8 cellular contexts compared by ENCODE assay signal in the genomic region with DNA sequence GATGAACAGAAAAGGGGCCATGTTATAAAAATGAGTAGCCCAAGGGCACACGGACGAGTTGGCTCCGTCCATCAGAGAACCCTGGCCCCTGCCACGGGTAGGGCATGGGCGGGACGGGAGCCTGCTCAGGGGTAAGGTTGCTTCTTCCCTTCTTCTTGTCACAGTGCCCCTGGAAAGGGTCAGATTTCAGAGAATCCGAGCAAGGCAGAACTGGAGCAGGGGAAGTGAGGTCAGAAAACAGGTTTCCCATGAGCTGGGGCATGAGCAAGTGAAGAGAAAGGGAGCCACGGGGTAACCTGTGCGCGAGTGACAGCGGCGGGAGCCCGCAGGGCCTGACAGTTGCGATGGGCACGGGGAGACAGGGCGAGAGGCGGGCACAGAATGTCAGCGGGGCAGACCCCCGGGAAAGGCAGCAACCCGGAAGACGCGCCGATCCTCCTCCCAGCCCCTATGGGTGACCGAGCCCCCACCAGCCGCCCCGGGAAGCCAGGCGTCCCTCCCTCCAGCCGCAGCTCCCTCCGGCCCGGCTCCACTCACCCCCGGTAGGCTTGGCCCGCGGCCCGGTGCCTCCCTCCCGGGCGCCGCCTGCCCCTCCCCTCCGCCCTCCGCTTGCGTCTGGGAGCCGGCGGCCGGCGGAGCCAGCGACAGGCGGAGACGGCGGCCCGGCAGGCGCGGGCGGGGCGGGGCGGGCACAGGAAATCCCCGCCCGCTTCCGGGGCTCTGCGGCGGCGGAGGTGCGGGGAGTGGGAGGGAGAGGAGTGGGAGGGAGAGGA.
DNase-seq lines count a peak whose midpoint lies in the region; ATAC-seq lines count a peak whose summit lies in the region.

A gene (minus strand): TSS at position 671 of the 773 bp plus-strand sequence. CDS start 2,829 bp downstream, outside the sequence.

- H3K27ac ChIP-seq in cingulate gyrus (ENCODE audit: low read depth, low read length) = peak within 1 kb of the TSS; percentile 98

- peak; percentile 63 for ATAC-seq in GM18517 (IDR thresholded peaks at IDR 0.05; ENCODE audit: unreplicated experiment)
- peak; percentile 84 for ATAC-seq in HG02981 (IDR thresholded peaks at IDR 0.05; ENCODE audit: unreplicated experiment)

- DNase-seq in 8988T (peak; percentile 47), NCI-H2196 (lab: John Stamatoyannopoulos, UW; ENCODE audit: unreplicated experiment) (peak; percentile 73), left kidney (ENCODE audit: low read depth, low spot score) (peak; percentile 94)
- DNase-seq in activated CD4-positive, alpha-beta T cell treated with anti-CD3 and anti-CD28 coated beads for 4 hours = peak; percentile 79 to 84
- peak; percentile 72 to 75 for DNase-seq in stimulated activated CD4-positive, alpha-beta T cell treated with anti-CD3 and anti-CD28 coated beads, Interleukin-2, amount 100 ng/mL, for 24 hours

Comparison
In these comparisons a context has a peak if more than half of its experiments do, and no peak if none do; other contexts are left out.
1. Peak in every context shown above with its lines: DNase-seq, ATAC-seq and H3K27ac ChIP-seq.